ENCODE assay signal across 1 cellular context in the genomic region with DNA sequence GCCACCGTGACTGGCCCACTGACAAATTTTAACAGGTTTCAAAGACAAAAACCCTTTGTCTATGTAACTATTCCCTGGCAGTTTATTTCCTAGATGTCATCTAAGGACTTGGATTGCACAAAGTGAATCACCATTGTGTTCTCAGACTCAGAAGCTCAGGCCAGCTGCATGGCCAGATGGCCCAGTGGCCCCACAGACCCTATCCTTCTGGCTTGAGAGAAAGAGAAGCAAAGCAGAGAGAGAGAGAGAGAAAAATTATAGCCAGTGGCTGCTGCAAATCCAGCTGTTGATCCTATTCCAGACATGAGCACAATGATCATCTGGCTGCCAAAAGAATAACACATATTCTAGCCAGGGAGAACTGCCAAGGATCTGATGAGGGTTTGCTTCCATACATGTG.
TF ChIP-seq lines count a peak whose summit lies in the region.

No MANE protein-coding gene starts in this region.

TF ChIP-seq in IMR-90, 13 proteins besides CTCF, POLR2A, EP300 and RAD21:
- TF ChIP-seq BHLHE40 (IDR thresholded peaks at IDR 0.05; ENCODE audit: low read depth, low read length) (no peak), MAFK (IDR thresholded peaks at IDR 0.05; ENCODE audit: low read depth, low read length) (no peak)
